ENCODE assay signal across 28 cellular contexts in genomic region chr7:101391991-101392390, GRCh38. TPM values are rescaled to one million over a fixed set of nuclear protein-coding genes. Genes with fewer than 3 reads are reported as not detected.
A peak's percentile ranks its signal among the peaks of the same experiment; 100 is the strongest.
DNase-seq lines count a peak whose midpoint lies in the region; ATAC-seq and TF ChIP-seq lines count a peak whose summit lies in the region.
"Had no signal": no experiment of that assay in that cellular context is flagged by ENCODE, and none has a peak within 500 bp of the region (broad histone marks: within the 10 kb centered on the region; RNA-seq: fewer than 3 reads in every experiment).

No MANE protein-coding gene starts in this region.

- H3K4me1 ChIP-seq in stomach (peaks cover 0 to 2% (median 0%) of the 10 kb centered on the region in 4 donors), BE2C (no peaks in the 10 kb centered on the region; the same call in 1 of the 2 replicates)
- H3K4me1 ChIP-seq: ascending aorta, HAP-1, upper lobe of left lung had no signal

- TF ChIP-seq EP300 in stomach (IDR thresholded peaks at IDR 0.05): no peak

- H3K9me3 ChIP-seq in stomach (no peaks in the 10 kb centered on the region), BE2C (no peaks in the 10 kb centered on the region)
- H3K9me3 ChIP-seq: ascending aorta, HAP-1, heart left ventricle, upper lobe of left lung had no signal

- CTCF ChIA-PET in activated CD8-positive, alpha-beta T cell treated with anti-CD3 and anti-CD28 coated beads for 36 hours (lab: Charles Lee): interaction anchor here (1.1 to 4.0 kb wide), 4 partner anchors 19 to 77 kb away, joined by 3 to 19 read pairs (median 5); no protein-coding TSS in a partner anchor

- WGBS in stomach, 5 donors: 78 to 86% (median 82%) methylated on average over 6 of the region's 6 CpGs

- no peak overlapping the region for H3K27ac ChIP-seq in stomach
- H3K27ac ChIP-seq: ascending aorta, heart left ventricle, SK-N-MC, upper lobe of left lung had no signal

- H3K36me3 Mint-ChIP-seq in activated naive CD4-positive, alpha-beta T cell treated with anti-CD3 and anti-CD28 coated beads, Interleukin-2, amount 50 U/mL, for 24 hours: no peaks in the 10 kb centered on the region
- no peaks in the 10 kb centered on the region for H3K36me3 Mint-ChIP-seq in activated naive CD4-positive, alpha-beta T cell treated with anti-CD3 and anti-CD28 coated beads, Interleukin-2, amount 50 U/mL, for 72 hours
- H3K36me3 Mint-ChIP-seq in activated CD8-positive, alpha-beta T cell treated with anti-CD3 and anti-CD28 coated beads for 36 hours (ENCODE audit: low read depth): no peaks in the 10 kb centered on the region
- no peaks in the 10 kb centered on the region for H3K36me3 Mint-ChIP-seq in mesothelial cell of epicardium
- no peaks in the 10 kb centered on the region for H3K36me3 Mint-ChIP-seq in stimulated activated memory B cell treated with anti-CD40 and anti-IgM and Interleukin-4, amounts not matched to agents 10 μg/mL and 1 μg/mL and 100 μg/mL, for 72 hours

- H3K4me1 Mint-ChIP-seq in activated naive CD4-positive, alpha-beta T cell treated with anti-CD3 and anti-CD28 coated beads, Interleukin-2, amount 50 U/mL, for 24 hours: peaks cover 23% of the 10 kb centered on the region
- H3K4me1 Mint-ChIP-seq in activated CD8-positive, alpha-beta T cell treated with anti-CD3 and anti-CD28 coated beads for 36 hours (ENCODE audit: low read depth): peaks cover 18% of the 10 kb centered on the region
- H3K4me1 Mint-ChIP-seq in mesothelial cell of epicardium: peaks cover 17% of the 10 kb centered on the region
- peaks cover 24% of the 10 kb centered on the region for H3K4me1 Mint-ChIP-seq in stimulated activated memory B cell treated with anti-CD40 and anti-IgM and Interleukin-4, amounts not matched to agents 10 μg/mL and 1 μg/mL and 100 μg/mL, for 72 hours

- H3K4me3 ChIP-seq in stomach (no peak overlapping the region), BE2C (ENCODE audit: low read depth, low read length) (no peak overlapping the region)
- H3K4me3 ChIP-seq: ascending aorta, HAP-1, heart left ventricle, SK-N-MC, upper lobe of left lung had no signal

- POLR2A ChIA-PET in activated CD8-positive, alpha-beta T cell treated with anti-CD3 and anti-CD28 coated beads for 36 hours (lab: Charles Lee): no interaction called here

- peak overlapping the region; percentile 62 for H3K27ac Mint-ChIP-seq in activated naive CD4-positive, alpha-beta T cell treated with anti-CD3 and anti-CD28 coated beads, Interleukin-2, amount 50 U/mL, for 24 hours
- peak overlapping the region in 1 of 2 donors; percentile 33 for H3K27ac Mint-ChIP-seq in activated naive CD4-positive, alpha-beta T cell treated with anti-CD3 and anti-CD28 coated beads, Interleukin-2, amount 50 U/mL, for 72 hours
- peak overlapping the region; percentile 17 for H3K27ac Mint-ChIP-seq in activated CD8-positive, alpha-beta T cell treated with anti-CD3 and anti-CD28 coated beads for 36 hours
- peak overlapping the region; percentile 75 for H3K27ac Mint-ChIP-seq in mesothelial cell of epicardium
- peak overlapping the region; percentile 65 for H3K27ac Mint-ChIP-seq in stimulated activated memory B cell treated with anti-CD40 and anti-IgM and Interleukin-4, amounts not matched to agents 10 μg/mL and 1 μg/mL and 100 μg/mL, for 72 hours

- H3K27me3 Mint-ChIP-seq in activated naive CD4-positive, alpha-beta T cell treated with anti-CD3 and anti-CD28 coated beads, Interleukin-2, amount 50 U/mL, for 24 hours: no peaks in the 10 kb centered on the region
- H3K27me3 Mint-ChIP-seq in activated CD8-positive, alpha-beta T cell treated with anti-CD3 and anti-CD28 coated beads for 36 hours: no peaks in the 10 kb centered on the region
- H3K27me3 Mint-ChIP-seq in mesothelial cell of epicardium (ENCODE audit: low read depth): no peaks in the 10 kb centered on the region
- H3K27me3 Mint-ChIP-seq in stimulated activated memory B cell treated with anti-CD40 and anti-IgM and Interleukin-4, amounts not matched to agents 10 μg/mL and 1 μg/mL and 100 μg/mL, for 72 hours: peaks cover 12% of the 10 kb centered on the region

- no peak for ATAC-seq in activated naive CD4-positive, alpha-beta T cell treated with anti-CD3 and anti-CD28 coated beads, Interleukin-2, amount 50 U/mL, for 72 hours
- no peak for ATAC-seq in activated CD8-positive, alpha-beta T cell treated with anti-CD3 and anti-CD28 coated beads for 36 hours
- ATAC-seq in stimulated activated memory B cell treated with anti-CD40 and anti-IgM and Interleukin-4, amounts not matched to agents 10 μg/mL and 1 μg/mL and 100 μg/mL, for 72 hours: no peak
- no peak for ATAC-seq in Right ventricle myocardium superior (ENCODE audit: poor library complexity)
- ATAC-seq: heart left ventricle, left lobe of liver had no signal

- no peak for TF ChIP-seq CTCF in activated CD8-positive, alpha-beta T cell treated with anti-CD3 and anti-CD28 coated beads for 36 hours (IDR thresholded peaks at IDR 0.05)
- no peak for TF ChIP-seq CTCF in mesothelial cell of epicardium (IDR thresholded peaks at IDR 0.05; ENCODE audit: unreplicated experiment)
- TF ChIP-seq CTCF in stomach (IDR thresholded peaks at IDR 0.05): no peak
- no peak for TF ChIP-seq CTCF in BE2C (IDR thresholded peaks at IDR 0.05; ENCODE audit: low read depth, low read length)

- intact Hi-C loops in activated CD8-positive, alpha-beta T cell treated with anti-CD3 and anti-CD28 coated beads for 36 hours (cut with micrococcal nuclease): no loop called here
- intact Hi-C loops in stomach (cut with DNase I; ENCODE audit: low total_unique reads): no loop called here
- intact Hi-C loops in Right ventricle myocardium superior (cut with DNase I): no loop called here

- H3K36me3 ChIP-seq in stomach (no peaks in the 10 kb centered on the region), BE2C (no peaks in the 10 kb centered on the region)
- H3K36me3 ChIP-seq: ascending aorta, HAP-1, heart left ventricle, upper lobe of left lung had no signal

- H3K4me3 Mint-ChIP-seq in activated naive CD4-positive, alpha-beta T cell treated with anti-CD3 and anti-CD28 coated beads, Interleukin-2, amount 50 U/mL, for 24 hours: peak overlapping the region; percentile 33
- no peak overlapping the region for H3K4me3 Mint-ChIP-seq in activated CD8-positive, alpha-beta T cell treated with anti-CD3 and anti-CD28 coated beads for 36 hours
- H3K4me3 Mint-ChIP-seq in mesothelial cell of epicardium: no peak overlapping the region
- peak overlapping the region; percentile 42 for H3K4me3 Mint-ChIP-seq in stimulated activated memory B cell treated with anti-CD40 and anti-IgM and Interleukin-4, amounts not matched to agents 10 μg/mL and 1 μg/mL and 100 μg/mL, for 72 hours

- H3K27me3 ChIP-seq in stomach (peaks cover 0 to 79% (median 8%) of the 10 kb centered on the region in 3 donors), BE2C (no peaks in the 10 kb centered on the region)
- H3K27me3 ChIP-seq: ascending aorta, upper lobe of left lung had no signal

- no peak for TF ChIP-seq POLR2A in stomach (IDR thresholded peaks at IDR 0.05)

- DNase-seq in activated naive CD4-positive, alpha-beta T cell treated with anti-CD3 and anti-CD28 coated beads, Interleukin-2, amount 50 U/mL, for 72 hours (ENCODE audit: low spot score in 2 of 2): no peak
- no peak for DNase-seq in activated CD8-positive, alpha-beta T cell treated with anti-CD3 and anti-CD28 coated beads for 36 hours
- no peak for DNase-seq in mesothelial cell of epicardium (ENCODE audit: low spot score in 2 of 2, unreplicated experiment in 2 of 2)
- DNase-seq in stomach: no peak
- DNase-seq in BE2C: no peak
- no peak for DNase-seq in Right ventricle myocardium superior
- DNase-seq: activated CD4-positive, alpha-beta T cell treated with anti-CD3 and anti-CD28 coated beads, Interleukin-2, amount 50 U/mL, for 4 hours; activated gamma-delta T cell treated with Interleukin-2 at 50 U/mL for 16 hours; activated T-cell treated with anti-CD3 and anti-CD28 coated beads for 4 hours; C1 segment of cervical spinal cord; central memory CD4-positive, alpha-beta T cell; DMS 273 treated with DMSO at 0.1 percent for 48 hours; heart left ventricle; NCI-H1105 treated with DMSO at 0.1 percent for 48 hours; NCI-H510A treated with DMSO at 0.1 percent for 48 hours; RPMI8226; stimulated activated CD4-positive, alpha-beta T cell treated with anti-CD3 and anti-CD28 coated beads, Interleukin-2, amount 100 ng/mL, for 48 hours had no signal

- no peaks in the 10 kb centered on the region for H3K9me3 Mint-ChIP-seq in activated naive CD4-positive, alpha-beta T cell treated with anti-CD3 and anti-CD28 coated beads, Interleukin-2, amount 50 U/mL, for 24 hours
- no peaks in the 10 kb centered on the region for H3K9me3 Mint-ChIP-seq in activated naive CD4-positive, alpha-beta T cell treated with anti-CD3 and anti-CD28 coated beads, Interleukin-2, amount 50 U/mL, for 72 hours
- H3K9me3 Mint-ChIP-seq in activated CD8-positive, alpha-beta T cell treated with anti-CD3 and anti-CD28 coated beads for 36 hours: no peaks in the 10 kb centered on the region
- H3K9me3 Mint-ChIP-seq in mesothelial cell of epicardium: no peaks in the 10 kb centered on the region
- no peaks in the 10 kb centered on the region for H3K9me3 Mint-ChIP-seq in stimulated activated memory B cell treated with anti-CD40 and anti-IgM and Interleukin-4, amounts not matched to agents 10 μg/mL and 1 μg/mL and 100 μg/mL, for 72 hours
- H3K9me3 Mint-ChIP-seq: IgD-negative memory B cell had no signal

RNA-seq across cellular contexts. Expression of gene COL26A1, which starts 29.3 kb away (rescaled TPM):
- not detected for total RNA-seq in activated naive CD4-positive, alpha-beta T cell treated with anti-CD3 and anti-CD28 coated beads, Interleukin-2, amount 50 U/mL, for 72 hours
- not detected for total RNA-seq in activated CD8-positive, alpha-beta T cell treated with anti-CD3 and anti-CD28 coated beads for 36 hours
- total RNA-seq in mesothelial cell of epicardium (105 to 110 TPM (median 109 TPM) in 3 replicates), stomach (under 1 TPM in 1 of 5 donors, not detected in 4; 0.55 TPM), Right ventricle myocardium superior (not detected)
- polyA plus RNA-seq in stomach: under 1 TPM in 2 of 3 donors, not detected in 1; 0.20 to 0.31 TPM
- 0.34 TPM for polyA plus RNA-seq in BE2C (2012; ENCODE audit: insufficient read depth, insufficient read length, low read depth)
- total RNA-seq: ascending aorta; dermis microvascular lymphatic vessel endothelial cell; endothelial cell of umbilical vein; T-helper 2 cell treated with Interferon-gamma antibody and Interleukin-4, amounts not matched to agents 100 ng/mL and 5 ng/mL, for 36 hours had no signal
- polyA plus RNA-seq: endothelial cell of umbilical vein, heart left ventricle, IgD-negative memory B cell had no signal

Comparison
In these comparisons a context has a peak if more than half of its experiments do, and no peak if none do; other contexts are left out.
1. H3K4me3 Mint-ChIP-seq: peak in activated naive CD4-positive, alpha-beta T cell treated with anti-CD3 and anti-CD28 coated beads, Interleukin-2, amount 50 U/mL, for 24 hours (single experiment) and stimulated activated memory B cell treated with anti-CD40 and anti-IgM and Interleukin-4, amounts not matched to agents 10 μg/mL and 1 μg/mL and 100 μg/mL, for 72 hours (single experiment); none in activated CD8-positive, alpha-beta T cell treated with anti-CD3 and anti-CD28 coated beads for 36 hours (single experiment) and mesothelial cell of epicardium (single experiment).
2. RNA of gene COL26A1, which starts 29.3 kb away (total RNA-seq): 105 to 110 TPM in mesothelial cell of epicardium; not detected in activated naive CD4-positive, alpha-beta T cell treated with anti-CD3 and anti-CD28 coated beads, Interleukin-2, amount 50 U/mL, for 72 hours, not detected in activated CD8-positive, alpha-beta T cell treated with anti-CD3 and anti-CD28 coated beads for 36 hours, 0.55 TPM in stomach and not detected in Right ventricle myocardium superior (single experiment); every median in the first group is over 10 times any median in the second.